1 cellular context compared by ENCODE assay signal in the genomic region with DNA sequence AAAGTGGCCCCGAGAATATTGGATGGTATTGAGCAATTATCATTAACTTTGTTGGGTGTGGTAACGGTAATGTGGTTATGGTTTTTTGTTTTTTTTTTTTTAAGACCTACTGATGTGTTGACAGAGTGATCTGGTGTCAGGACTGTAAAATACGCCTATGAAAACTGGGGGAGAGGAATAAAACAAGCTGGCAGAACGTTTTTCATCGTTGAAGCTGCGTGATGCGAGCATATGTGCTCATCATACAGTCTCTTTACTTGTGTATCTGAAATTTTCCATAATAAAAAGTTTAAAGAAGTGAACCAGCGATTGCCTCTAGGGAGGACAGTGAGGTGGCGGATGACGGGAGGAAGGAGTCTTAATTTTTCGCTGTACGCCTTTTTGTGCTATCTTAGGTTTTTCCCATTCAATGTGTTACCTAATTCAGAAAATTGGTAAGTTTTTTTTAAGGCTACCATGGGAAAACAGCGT.
TF ChIP-seq lines count a peak whose summit lies in the region.

No MANE protein-coding gene starts in this region.

TF ChIP-seq in HepG2, 621 proteins besides CTCF, POLR2A, EP300 and RAD21 (continued from another document):
- TF ChIP-seq, protein P1, sequence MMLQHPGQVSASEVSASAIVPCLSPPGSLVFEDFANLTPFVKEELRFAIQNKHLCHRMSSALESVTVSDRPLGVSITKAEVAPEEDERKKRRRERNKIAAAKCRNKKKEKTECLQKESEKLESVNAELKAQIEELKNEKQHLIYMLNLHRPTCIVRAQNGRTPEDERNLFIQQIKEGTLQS (CRISPR knock-in tag; IDR thresholded peaks at IDR 0.05), result no peak
- no peak for TF ChIP-seq SP5 (CRISPR knock-in tag; IDR thresholded peaks at IDR 0.05; ENCODE audit: borderline replicate concordance, low read depth)
- TF ChIP-seq ZNF282 (IDR thresholded peaks at IDR 0.05; ENCODE audit: partially characterized antibody), result no peak
